Comparison of ENCODE assay signal across 8 cellular contexts in the genomic region with DNA sequence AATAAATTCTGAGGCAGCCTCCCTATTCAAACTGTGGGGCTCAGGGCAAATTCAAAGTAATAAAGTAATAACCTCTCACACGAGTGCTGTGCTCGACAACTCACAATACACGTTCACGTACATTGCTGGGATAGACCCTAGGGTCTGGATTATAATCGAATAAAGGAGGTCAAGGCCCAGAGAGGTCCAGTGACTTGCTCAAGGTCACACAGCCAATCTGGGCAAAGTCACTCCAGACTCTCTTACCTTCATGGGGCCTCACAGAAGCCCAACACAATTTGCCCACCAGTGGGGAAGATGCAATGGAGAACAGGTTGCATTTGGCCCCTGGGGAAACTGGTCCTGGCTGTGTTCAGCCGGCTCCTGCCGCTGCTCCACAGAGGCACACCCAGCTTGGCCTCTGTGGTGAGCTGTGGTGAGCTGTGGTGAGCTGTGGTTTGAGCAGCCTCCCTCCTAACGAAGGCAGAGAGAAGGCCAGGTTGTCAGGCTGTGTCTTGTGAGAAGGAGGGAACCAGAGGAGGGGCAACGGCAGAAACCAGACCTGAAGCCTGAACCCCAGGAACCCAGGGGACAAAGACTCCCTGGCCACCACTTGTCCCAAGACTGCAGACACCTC. TPM values are rescaled to one million over a fixed set of nuclear protein-coding genes. Genes with fewer than 3 reads are reported as not detected.
DNase-seq lines count a peak whose midpoint lies in the region; ATAC-seq and TF ChIP-seq lines count a peak whose summit lies in the region.

No MANE protein-coding gene starts in this region.

- peak; percentile 29 for ATAC-seq in GM19463 (IDR thresholded peaks at IDR 0.05; ENCODE audit: unreplicated experiment)
- peak in 1 of 2 donors; percentile 10 for ATAC-seq in naive thymus-derived CD8-positive, alpha-beta T cell
- no peak for ATAC-seq in HG03571 (IDR thresholded peaks at IDR 0.05; ENCODE audit: unreplicated experiment)
- no peak for ATAC-seq in psoas muscle

- peaks cover 19% of the 10 kb centered on the region for H3K4me1 ChIP-seq in psoas muscle

- H3K27me3 ChIP-seq in psoas muscle (ENCODE audit: insufficient read depth in 3 of 3, low read length in 2 of 3) = no peaks in the 10 kb centered on the region

- peaks cover 41 to 92% (median 84%) of the 10 kb centered on the region in 4 donors for H3K4me1 Mint-ChIP-seq in naive thymus-derived CD8-positive, alpha-beta T cell
- H3K4me1 Mint-ChIP-seq in endothelial cell (ENCODE audit: unreplicated experiment) = peaks cover 26% of the 10 kb centered on the region

- H3K9me3 Mint-ChIP-seq in naive thymus-derived CD8-positive, alpha-beta T cell = peaks cover 0 to 3% (median 0%) of the 10 kb centered on the region in 9 donors
- no peaks in the 10 kb centered on the region for H3K9me3 Mint-ChIP-seq in endothelial cell (ENCODE audit: unreplicated experiment)

- no peaks in the 10 kb centered on the region for H3K9me3 ChIP-seq in psoas muscle

- POLR2A ChIA-PET in naive thymus-derived CD8-positive, alpha-beta T cell (lab: Charles Lee) = interaction anchor here (0.7 to 10.1 kb wide), 12 partner anchors 11 to 770 kb away, joined by 3 to 467 read pairs (median 20); a partner anchor contains a TSS

- no peaks in the 10 kb centered on the region for H3K36me3 ChIP-seq in psoas muscle (ENCODE audit: insufficient read depth in 1 of 2, low read depth in 1 of 2)

- intact Hi-C loops in psoas muscle (cut with DNase I) = no loop called here

- no peak overlapping the region for H3K27ac ChIP-seq in psoas muscle

- peak overlapping the region; percentile 91 to 100 (median 95) for H3K27ac Mint-ChIP-seq in naive thymus-derived CD8-positive, alpha-beta T cell
- no peak overlapping the region for H3K27ac Mint-ChIP-seq in endothelial cell (ENCODE audit: unreplicated experiment)

- peak; percentile 85 for DNase-seq in NAMALWA (ENCODE audit: low spot score)
- DNase-seq in activated T-helper 1 cell treated with anti-CD3 and anti-CD28 coated beads, Interleukin-2, amount 50 U/mL, for 16 hours (ENCODE audit: low read depth in 1 of 2, low spot score in 1 of 2) = peak; percentile 30 to 45
- peak; percentile 25 to 81 (median 61) for DNase-seq in naive thymus-derived CD8-positive, alpha-beta T cell
- DNase-seq in islet precursor cell = no peak
- DNase-seq in psoas muscle = no peak
- DNase-seq in endothelial cell (ENCODE audit: low spot score) = no peak

- 89 to 96% (median 91%) methylated on average over 9 of the region's 9 CpGs for WGBS in psoas muscle, 3 donors

- peaks cover 0 to 3% (median 0%) of the 10 kb centered on the region in 5 donors for H3K27me3 Mint-ChIP-seq in naive thymus-derived CD8-positive, alpha-beta T cell
- peaks cover 7% of the 10 kb centered on the region for H3K27me3 Mint-ChIP-seq in endothelial cell (ENCODE audit: unreplicated experiment)

- no peaks in the 10 kb centered on the region for H3K36me3 Mint-ChIP-seq in naive thymus-derived CD8-positive, alpha-beta T cell
- H3K36me3 Mint-ChIP-seq in endothelial cell (ENCODE audit: low read depth, unreplicated experiment) = no peaks in the 10 kb centered on the region

- H3K4me3 Mint-ChIP-seq in naive thymus-derived CD8-positive, alpha-beta T cell = peak overlapping the region; percentile 63 to 91 (median 79)
- no peak overlapping the region for H3K4me3 Mint-ChIP-seq in endothelial cell (ENCODE audit: unreplicated experiment)

- no peak overlapping the region for H3K4me3 ChIP-seq in psoas muscle

- TF ChIP-seq CTCF in psoas muscle (IDR thresholded peaks at IDR 0.05) (no peak), endothelial cell (IDR thresholded peaks at IDR 0.05; ENCODE audit: unreplicated experiment) (no peak)

RNA-seq across cellular contexts. Expression of a gene that starts 35.1 kb away (rescaled TPM):
- total RNA-seq in naive thymus-derived CD8-positive, alpha-beta T cell = 10 to 100 TPM; 46.9 to 47.9 TPM
- 10 to 100 TPM; 14.3 to 73.6 (median 34.0) TPM for polyA plus RNA-seq in naive thymus-derived CD8-positive, alpha-beta T cell
- total RNA-seq in psoas muscle (1 to 10 TPM in 3 of 4 donors, under 1 TPM in 1; 0.55 to 1.3 (median 1.2) TPM), endothelial cell (ENCODE audit: unreplicated experiment) (3.6 TPM)
- under 1 TPM; 0.20 to 0.48 (median 0.22) TPM for polyA plus RNA-seq in psoas muscle

RNA-seq across cellular contexts. Expression of a gene that starts 58.7 kb away (rescaled TPM):
- total RNA-seq in naive thymus-derived CD8-positive, alpha-beta T cell = 1 to 10 TPM; 3.9 to 4.7 TPM
- 1 to 10 TPM in 1 of 3 donors, under 1 TPM in 2; 0.37 to 2.0 (median 0.40) TPM for polyA plus RNA-seq in naive thymus-derived CD8-positive, alpha-beta T cell
- total RNA-seq in psoas muscle (10 to 100 TPM in 1 of 4 donors, 1 to 10 TPM in 3; 3.4 to 21.4 (median 6.9) TPM), endothelial cell (ENCODE audit: unreplicated experiment) (5.6 TPM)
- polyA plus RNA-seq in psoas muscle = 10 to 100 TPM in 1 of 3 donors, 1 to 10 TPM in 1, under 1 TPM in 1; 0.66 to 17.5 (median 4.3) TPM

Comparison
In these comparisons a context has a peak if more than half of its experiments do, and no peak if none do; other contexts are left out.
1. DNase-seq: peak in NAMALWA (single experiment), activated T-helper 1 cell treated with anti-CD3 and anti-CD28 coated beads, Interleukin-2, amount 50 U/mL, for 16 hours (2 of 2) and naive thymus-derived CD8-positive, alpha-beta T cell (10 of 10); none in islet precursor cell (single experiment), psoas muscle (0 of 2) and endothelial cell (single experiment).
2. RNA of a gene that starts 35.1 kb away (total RNA-seq): 46.9 to 47.9 TPM in naive thymus-derived CD8-positive, alpha-beta T cell; 3.6 TPM in endothelial cell (single experiment) and 0.55 to 1.3 TPM in psoas muscle; every median in the first group is over 10 times any median in the second.